1 cellular context compared by ENCODE assay signal in the genomic region with DNA sequence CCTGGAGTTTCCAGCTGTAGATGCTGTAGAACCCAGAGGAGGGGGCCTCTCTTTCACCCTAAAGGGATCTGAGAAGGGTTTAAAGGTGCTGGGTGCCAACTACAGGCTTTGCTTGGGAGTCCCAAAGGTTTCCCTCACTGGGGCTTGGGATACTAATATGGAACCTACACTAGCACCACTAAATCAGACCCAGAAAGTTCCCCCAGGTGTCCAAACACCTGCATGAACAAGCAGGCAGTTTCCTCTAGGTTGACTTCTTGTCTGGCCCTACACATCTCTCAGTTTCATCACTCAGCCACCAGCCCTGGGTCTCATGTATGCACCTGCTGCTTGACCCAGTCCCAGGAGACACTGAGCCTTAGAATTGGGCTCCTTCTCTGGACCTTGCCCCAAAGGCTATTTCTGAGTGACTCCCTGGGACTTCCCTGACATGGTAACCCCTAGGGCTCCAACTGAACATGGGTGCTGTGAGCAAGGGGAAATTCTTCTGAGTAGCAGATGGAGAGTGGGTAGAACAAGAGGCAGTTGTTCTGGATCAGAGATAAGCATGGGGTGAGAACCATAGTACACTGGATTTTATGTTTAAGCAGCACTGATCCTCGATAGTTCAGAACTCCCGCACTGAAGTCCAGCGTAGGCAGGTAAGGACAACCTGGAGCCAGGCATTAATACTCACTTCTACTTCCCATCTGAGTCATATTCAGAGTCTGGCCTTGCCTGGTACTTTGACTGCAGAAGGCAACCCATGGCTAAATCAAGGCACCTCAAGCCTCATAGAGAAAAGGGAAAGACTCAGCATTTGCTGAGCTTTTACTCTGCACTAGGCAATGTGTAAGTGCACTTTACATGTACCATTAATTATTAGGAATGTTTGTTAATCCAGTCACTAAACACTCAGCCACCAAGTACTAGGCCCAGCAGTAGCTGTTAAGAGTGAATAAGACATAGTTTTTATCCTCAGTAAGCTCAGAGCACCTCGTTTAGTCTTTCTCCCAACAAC.
TF ChIP-seq lines count a peak whose summit lies in the region.

No MANE protein-coding gene starts in this region.

TF ChIP-seq in liver, 16 proteins besides CTCF, POLR2A, EP300 and RAD21 (continued from another document):
- TF ChIP-seq, protein P1, sequence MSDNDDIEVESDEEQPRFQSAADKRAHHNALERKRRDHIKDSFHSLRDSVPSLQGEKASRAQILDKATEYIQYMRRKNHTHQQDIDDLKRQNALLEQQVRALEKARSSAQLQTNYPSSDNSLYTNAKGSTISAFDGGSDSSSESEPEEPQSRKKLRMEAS (IDR thresholded peaks at IDR 0.05), result no peak
- TF ChIP-seq FOXA1 (IDR thresholded peaks at IDR 0.05) (no peak), JUND (IDR thresholded peaks at IDR 0.05) (no peak), YY1 (IDR thresholded peaks at IDR 0.05) (no peak), FOXA2 (IDR thresholded peaks at IDR 0.05) (no peak), RXRA (IDR thresholded peaks at IDR 0.05) (no peak), GABPA (IDR thresholded peaks at IDR 0.05 in 1 of 2, conservative IDR thresholded peaks at IDR 0.05 in 1 of 2) (no peak), EGR1 (IDR thresholded peaks at IDR 0.05; ENCODE audit: low read depth in 2 of 2) (no peak)
- TF ChIP-seq, protein P2, sequence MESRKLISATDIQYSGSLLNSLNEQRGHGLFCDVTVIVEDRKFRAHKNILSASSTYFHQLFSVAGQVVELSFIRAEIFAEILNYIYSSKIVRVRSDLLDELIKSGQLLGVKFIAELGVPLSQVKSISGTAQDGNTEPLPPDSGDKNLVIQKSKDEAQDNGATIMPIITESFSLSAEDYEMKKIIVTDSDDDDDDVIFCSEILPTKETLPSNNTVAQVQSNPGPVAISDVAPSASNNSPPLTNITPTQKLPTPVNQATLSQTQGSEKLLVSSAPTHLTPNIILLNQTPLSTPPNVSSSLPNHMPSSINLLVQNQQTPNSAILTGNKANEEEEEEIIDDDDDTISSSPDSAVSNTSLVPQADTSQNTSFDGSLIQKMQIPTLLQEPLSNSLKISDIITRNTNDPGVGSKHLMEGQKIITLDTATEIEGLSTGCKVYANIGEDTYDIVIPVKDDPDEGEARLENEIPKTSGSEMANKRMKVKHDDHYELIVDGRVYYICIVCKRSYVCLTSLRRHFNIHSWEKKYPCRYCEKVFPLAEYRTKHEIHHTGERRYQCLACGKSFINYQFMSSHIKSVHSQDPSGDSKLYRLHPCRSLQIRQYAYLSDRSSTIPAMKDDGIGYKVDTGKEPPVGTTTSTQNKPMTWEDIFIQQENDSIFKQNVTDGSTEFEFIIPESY (IDR thresholded peaks at IDR 0.05), result no peak
- TF ChIP-seq, protein P3, sequence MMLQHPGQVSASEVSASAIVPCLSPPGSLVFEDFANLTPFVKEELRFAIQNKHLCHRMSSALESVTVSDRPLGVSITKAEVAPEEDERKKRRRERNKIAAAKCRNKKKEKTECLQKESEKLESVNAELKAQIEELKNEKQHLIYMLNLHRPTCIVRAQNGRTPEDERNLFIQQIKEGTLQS (IDR thresholded peaks at IDR 0.05), result no peak
